In the genomic region with DNA sequence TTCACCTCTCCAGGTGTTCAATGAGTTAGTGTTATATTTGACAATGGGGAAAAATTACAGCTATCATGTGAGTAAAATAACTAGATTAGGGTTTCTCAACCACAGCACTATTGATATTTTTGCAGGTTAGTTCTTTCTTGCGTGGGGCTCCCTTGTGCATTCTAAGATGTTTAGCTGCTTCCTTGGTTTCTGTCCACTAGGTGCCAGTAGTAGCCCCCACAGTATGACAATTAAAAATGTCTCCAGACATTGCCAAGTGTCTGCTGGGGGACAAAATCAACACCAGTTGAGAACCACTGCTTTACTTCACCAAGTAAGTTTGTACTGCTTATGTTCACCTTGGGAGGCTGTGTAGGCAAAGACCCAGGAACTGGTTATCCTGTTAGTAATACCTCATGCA, we compare ENCODE assay signal across 2 cellular contexts.
TF ChIP-seq lines count a peak whose summit lies in the region.

No MANE protein-coding gene starts in this region.

TF ChIP-seq in SK-N-SH, 30 proteins besides CTCF, POLR2A, EP300 and RAD21 (continued from another document):
- TF ChIP-seq FOSL2 (IDR thresholded peaks at IDR 0.05; ENCODE audit: borderline replicate concordance, low read depth) (no peak), TAF1 (IDR thresholded peaks at IDR 0.05; ENCODE audit: borderline replicate concordance, low read depth, low read length) (no peak), CHD2 (IDR thresholded peaks at IDR 0.05; ENCODE audit: low read length, partially characterized antibody) (no peak), POLR2AphosphoS5 (IDR thresholded peaks at IDR 0.05; ENCODE audit: low read depth, low read length) (no peak), RCOR1 (IDR thresholded peaks at IDR 0.05; ENCODE audit: low read length) (no peak), TEAD4 (IDR thresholded peaks at IDR 0.05; ENCODE audit: borderline replicate concordance, insufficient read depth) (no peak), YY1 (IDR thresholded peaks at IDR 0.05; ENCODE audit: low read depth) (no peak), FOXJ3 (CRISPR knock-in tag; IDR thresholded peaks at IDR 0.05) (no peak), ELF1 (IDR thresholded peaks at IDR 0.05) (no peak)
- TF ChIP-seq, protein P1, sequence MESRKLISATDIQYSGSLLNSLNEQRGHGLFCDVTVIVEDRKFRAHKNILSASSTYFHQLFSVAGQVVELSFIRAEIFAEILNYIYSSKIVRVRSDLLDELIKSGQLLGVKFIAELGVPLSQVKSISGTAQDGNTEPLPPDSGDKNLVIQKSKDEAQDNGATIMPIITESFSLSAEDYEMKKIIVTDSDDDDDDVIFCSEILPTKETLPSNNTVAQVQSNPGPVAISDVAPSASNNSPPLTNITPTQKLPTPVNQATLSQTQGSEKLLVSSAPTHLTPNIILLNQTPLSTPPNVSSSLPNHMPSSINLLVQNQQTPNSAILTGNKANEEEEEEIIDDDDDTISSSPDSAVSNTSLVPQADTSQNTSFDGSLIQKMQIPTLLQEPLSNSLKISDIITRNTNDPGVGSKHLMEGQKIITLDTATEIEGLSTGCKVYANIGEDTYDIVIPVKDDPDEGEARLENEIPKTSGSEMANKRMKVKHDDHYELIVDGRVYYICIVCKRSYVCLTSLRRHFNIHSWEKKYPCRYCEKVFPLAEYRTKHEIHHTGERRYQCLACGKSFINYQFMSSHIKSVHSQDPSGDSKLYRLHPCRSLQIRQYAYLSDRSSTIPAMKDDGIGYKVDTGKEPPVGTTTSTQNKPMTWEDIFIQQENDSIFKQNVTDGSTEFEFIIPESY (IDR thresholded peaks at IDR 0.05; ENCODE audit: borderline replicate concordance, low read depth): no peak
- TF ChIP-seq, protein P2, sequence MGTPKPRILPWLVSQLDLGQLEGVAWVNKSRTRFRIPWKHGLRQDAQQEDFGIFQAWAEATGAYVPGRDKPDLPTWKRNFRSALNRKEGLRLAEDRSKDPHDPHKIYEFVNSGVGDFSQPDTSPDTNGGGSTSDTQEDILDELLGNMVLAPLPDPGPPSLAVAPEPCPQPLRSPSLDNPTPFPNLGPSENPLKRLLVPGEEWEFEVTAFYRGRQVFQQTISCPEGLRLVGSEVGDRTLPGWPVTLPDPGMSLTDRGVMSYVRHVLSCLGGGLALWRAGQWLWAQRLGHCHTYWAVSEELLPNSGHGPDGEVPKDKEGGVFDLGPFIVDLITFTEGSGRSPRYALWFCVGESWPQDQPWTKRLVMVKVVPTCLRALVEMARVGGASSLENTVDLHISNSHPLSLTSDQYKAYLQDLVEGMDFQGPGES (IDR thresholded peaks at IDR 0.05; ENCODE audit: low read depth, low read length): no peak
- TF ChIP-seq, protein P3, sequence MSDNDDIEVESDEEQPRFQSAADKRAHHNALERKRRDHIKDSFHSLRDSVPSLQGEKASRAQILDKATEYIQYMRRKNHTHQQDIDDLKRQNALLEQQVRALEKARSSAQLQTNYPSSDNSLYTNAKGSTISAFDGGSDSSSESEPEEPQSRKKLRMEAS (IDR thresholded peaks at IDR 0.05; ENCODE audit: low read depth): no peak

TF ChIP-seq in SK-N-SH treated with all-trans-retinoic acid at 6 μM for 48 hours, 23 proteins besides CTCF, POLR2A, EP300 and RAD21:
- TF ChIP-seq, protein P4, sequence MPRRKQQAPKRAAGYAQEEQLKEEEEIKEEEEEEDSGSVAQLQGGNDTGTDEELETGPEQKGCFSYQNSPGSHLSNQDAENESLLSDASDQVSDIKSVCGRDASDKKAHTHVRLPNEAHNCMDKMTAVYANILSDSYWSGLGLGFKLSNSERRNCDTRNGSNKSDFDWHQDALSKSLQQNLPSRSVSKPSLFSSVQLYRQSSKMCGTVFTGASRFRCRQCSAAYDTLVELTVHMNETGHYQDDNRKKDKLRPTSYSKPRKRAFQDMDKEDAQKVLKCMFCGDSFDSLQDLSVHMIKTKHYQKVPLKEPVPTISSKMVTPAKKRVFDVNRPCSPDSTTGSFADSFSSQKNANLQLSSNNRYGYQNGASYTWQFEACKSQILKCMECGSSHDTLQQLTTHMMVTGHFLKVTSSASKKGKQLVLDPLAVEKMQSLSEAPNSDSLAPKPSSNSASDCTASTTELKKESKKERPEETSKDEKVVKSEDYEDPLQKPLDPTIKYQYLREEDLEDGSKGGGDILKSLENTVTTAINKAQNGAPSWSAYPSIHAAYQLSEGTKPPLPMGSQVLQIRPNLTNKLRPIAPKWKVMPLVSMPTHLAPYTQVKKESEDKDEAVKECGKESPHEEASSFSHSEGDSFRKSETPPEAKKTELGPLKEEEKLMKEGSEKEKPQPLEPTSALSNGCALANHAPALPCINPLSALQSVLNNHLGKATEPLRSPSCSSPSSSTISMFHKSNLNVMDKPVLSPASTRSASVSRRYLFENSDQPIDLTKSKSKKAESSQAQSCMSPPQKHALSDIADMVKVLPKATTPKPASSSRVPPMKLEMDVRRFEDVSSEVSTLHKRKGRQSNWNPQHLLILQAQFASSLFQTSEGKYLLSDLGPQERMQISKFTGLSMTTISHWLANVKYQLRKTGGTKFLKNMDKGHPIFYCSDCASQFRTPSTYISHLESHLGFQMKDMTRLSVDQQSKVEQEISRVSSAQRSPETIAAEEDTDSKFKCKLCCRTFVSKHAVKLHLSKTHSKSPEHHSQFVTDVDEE (CRISPR knock-in tag; IDR thresholded peaks at IDR 0.05): no peak
- TF ChIP-seq, protein P5, sequence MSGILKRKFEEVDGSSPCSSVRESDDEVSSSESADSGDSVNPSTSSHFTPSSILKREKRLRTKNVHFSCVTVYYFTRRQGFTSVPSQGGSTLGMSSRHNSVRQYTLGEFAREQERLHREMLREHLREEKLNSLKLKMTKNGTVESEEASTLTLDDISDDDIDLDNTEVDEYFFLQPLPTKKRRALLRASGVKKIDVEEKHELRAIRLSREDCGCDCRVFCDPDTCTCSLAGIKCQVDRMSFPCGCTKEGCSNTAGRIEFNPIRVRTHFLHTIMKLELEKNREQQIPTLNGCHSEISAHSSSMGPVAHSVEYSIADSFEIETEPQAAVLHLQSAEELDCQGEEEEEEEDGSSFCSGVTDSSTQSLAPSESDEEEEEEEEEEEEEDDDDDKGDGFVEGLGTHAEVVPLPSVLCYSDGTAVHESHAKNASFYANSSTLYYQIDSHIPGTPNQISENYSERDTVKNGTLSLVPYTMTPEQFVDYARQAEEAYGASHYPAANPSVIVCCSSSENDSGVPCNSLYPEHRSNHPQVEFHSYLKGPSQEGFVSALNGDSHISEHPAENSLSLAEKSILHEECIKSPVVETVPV (CRISPR knock-in tag; IDR thresholded peaks at IDR 0.05): no peak
- TF ChIP-seq, protein P6, sequence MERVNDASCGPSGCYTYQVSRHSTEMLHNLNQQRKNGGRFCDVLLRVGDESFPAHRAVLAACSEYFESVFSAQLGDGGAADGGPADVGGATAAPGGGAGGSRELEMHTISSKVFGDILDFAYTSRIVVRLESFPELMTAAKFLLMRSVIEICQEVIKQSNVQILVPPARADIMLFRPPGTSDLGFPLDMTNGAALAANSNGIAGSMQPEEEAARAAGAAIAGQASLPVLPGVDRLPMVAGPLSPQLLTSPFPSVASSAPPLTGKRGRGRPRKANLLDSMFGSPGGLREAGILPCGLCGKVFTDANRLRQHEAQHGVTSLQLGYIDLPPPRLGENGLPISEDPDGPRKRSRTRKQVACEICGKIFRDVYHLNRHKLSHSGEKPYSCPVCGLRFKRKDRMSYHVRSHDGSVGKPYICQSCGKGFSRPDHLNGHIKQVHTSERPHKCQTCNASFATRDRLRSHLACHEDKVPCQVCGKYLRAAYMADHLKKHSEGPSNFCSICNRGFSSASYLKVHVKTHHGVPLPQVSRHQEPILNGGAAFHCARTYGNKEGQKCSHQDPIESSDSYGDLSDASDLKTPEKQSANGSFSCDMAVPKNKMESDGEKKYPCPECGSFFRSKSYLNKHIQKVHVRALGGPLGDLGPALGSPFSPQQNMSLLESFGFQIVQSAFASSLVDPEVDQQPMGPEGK (CRISPR knock-in tag; IDR thresholded peaks at IDR 0.05; ENCODE audit: borderline replicate concordance): no peak
- no peak for TF ChIP-seq TOX (CRISPR knock-in tag; IDR thresholded peaks at IDR 0.05; ENCODE audit: borderline replicate concordance)
- no peak for TF ChIP-seq ZNF70 (CRISPR knock-in tag; IDR thresholded peaks at IDR 0.05)
- TF ChIP-seq CSDC2 (CRISPR knock-in tag; IDR thresholded peaks at IDR 0.05): no peak
- TF ChIP-seq ZNF8 (CRISPR knock-in tag; IDR thresholded peaks at IDR 0.05): no peak
- no peak for TF ChIP-seq ZC3H10 (CRISPR knock-in tag; IDR thresholded peaks at IDR 0.05)
- TF ChIP-seq, protein P7, sequence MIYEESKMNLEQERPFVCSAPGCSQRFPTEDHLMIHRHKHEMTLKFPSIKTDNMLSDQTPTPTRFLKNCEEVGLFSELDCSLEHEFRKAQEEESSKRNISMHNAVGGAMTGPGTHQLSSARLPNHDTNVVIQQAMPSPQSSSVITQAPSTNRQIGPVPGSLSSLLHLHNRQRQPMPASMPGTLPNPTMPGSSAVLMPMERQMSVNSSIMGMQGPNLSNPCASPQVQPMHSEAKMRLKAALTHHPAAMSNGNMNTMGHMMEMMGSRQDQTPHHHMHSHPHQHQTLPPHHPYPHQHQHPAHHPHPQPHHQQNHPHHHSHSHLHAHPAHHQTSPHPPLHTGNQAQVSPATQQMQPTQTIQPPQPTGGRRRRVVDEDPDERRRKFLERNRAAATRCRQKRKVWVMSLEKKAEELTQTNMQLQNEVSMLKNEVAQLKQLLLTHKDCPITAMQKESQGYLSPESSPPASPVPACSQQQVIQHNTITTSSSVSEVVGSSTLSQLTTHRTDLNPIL (CRISPR knock-in tag; IDR thresholded peaks at IDR 0.05; ENCODE audit: low read depth): no peak
- no peak for TF ChIP-seq OSR1 (CRISPR knock-in tag; IDR thresholded peaks at IDR 0.05)
- TF ChIP-seq TCF4 (CRISPR knock-in tag; IDR thresholded peaks at IDR 0.05; ENCODE audit: borderline replicate concordance): no peak
- TF ChIP-seq ARNTL (CRISPR knock-in tag; IDR thresholded peaks at IDR 0.05; ENCODE audit: borderline replicate concordance, low read depth): no peak
- TF ChIP-seq ISL1 (CRISPR knock-in tag; IDR thresholded peaks at IDR 0.05): no peak
- no peak for TF ChIP-seq ESRRG (CRISPR knock-in tag; IDR thresholded peaks at IDR 0.05)
- no peak for TF ChIP-seq BACH2 (CRISPR knock-in tag; IDR thresholded peaks at IDR 0.05; ENCODE audit: borderline replicate concordance)
- TF ChIP-seq, protein P8, sequence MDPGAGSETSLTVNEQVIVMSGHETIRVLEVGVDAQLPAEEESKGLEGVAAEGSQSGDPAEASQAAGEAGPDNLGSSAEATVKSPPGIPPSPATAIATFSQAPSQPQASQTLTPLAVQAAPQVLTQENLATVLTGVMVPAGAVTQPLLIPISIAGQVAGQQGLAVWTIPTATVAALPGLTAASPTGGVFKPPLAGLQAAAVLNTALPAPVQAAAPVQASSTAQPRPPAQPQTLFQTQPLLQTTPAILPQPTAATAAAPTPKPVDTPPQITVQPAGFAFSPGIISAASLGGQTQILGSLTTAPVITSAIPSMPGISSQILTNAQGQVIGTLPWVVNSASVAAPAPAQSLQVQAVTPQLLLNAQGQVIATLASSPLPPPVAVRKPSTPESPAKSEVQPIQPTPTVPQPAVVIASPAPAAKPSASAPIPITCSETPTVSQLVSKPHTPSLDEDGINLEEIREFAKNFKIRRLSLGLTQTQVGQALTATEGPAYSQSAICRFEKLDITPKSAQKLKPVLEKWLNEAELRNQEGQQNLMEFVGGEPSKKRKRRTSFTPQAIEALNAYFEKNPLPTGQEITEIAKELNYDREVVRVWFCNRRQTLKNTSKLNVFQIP (CRISPR knock-in tag; IDR thresholded peaks at IDR 0.05; ENCODE audit: borderline replicate concordance, low read depth): no peak
- no peak for TF ChIP-seq GLIS3 (CRISPR knock-in tag; IDR thresholded peaks at IDR 0.05)
- no peak for TF ChIP-seq ZNF565 (CRISPR knock-in tag; conservative IDR thresholded peaks at IDR 0.05; ENCODE audit: low read depth)
- no peak for TF ChIP-seq ZFP30 (CRISPR knock-in tag; IDR thresholded peaks at IDR 0.05)
- TF ChIP-seq PPARA (CRISPR knock-in tag; IDR thresholded peaks at IDR 0.05; ENCODE audit: borderline replicate concordance): no peak
